In genomic region chr15:46461416-46461815, GRCh38 we compare ENCODE assay signal across 18 cellular contexts.
A peak's percentile ranks its signal among the peaks of the same experiment; 100 is the strongest.
DNase-seq lines count a peak whose midpoint lies in the region; ATAC-seq, FAIRE-seq and TF ChIP-seq lines count a peak whose summit lies in the region.
"Had no signal": no experiment of that assay in that cellular context is flagged by ENCODE, and none has a peak within 500 bp of the region (broad histone marks: within the 10 kb centered on the region; RNA-seq: fewer than 3 reads in every experiment).

No MANE protein-coding gene starts in this region.

- ATAC-seq in HepG2 (no peak; the same call in 2 of the 3 replicates), right lobe of liver (no peak)
- ATAC-seq: Right ventricle myocardium inferior had no signal

- H3K9me3 ChIP-seq in HepG2 (ENCODE audit: low read length) (peaks cover 23% of the 10 kb centered on the region), right lobe of liver (no peaks in the 10 kb centered on the region)

- no peak overlapping the region for H3K9ac ChIP-seq in HepG2 (ENCODE audit: insufficient read depth, low read depth, low read length)

- TF ChIP-seq CTCF in HepG2 (CRISPR knock-in tag; IDR thresholded peaks at IDR 0.05), result no peak
- TF ChIP-seq CTCF in right lobe of liver (IDR thresholded peaks at IDR 0.05), result no peak
- TF ChIP-seq CTCF in foreskin fibroblast (IDR thresholded peaks at IDR 0.05; ENCODE audit: low read depth, low read length), result no peak

- no peaks in the 10 kb centered on the region for H3K79me2 ChIP-seq in HepG2 (ENCODE audit: insufficient read depth, low read length)

- intact Hi-C loops in HepG2 (cut with micrococcal nuclease; ENCODE audit: unreplicated experiment), result no loop called here
- intact Hi-C loops in right lobe of liver (cut with DNase I), result no loop called here

- H3K36me3 ChIP-seq in HepG2 (replicated peaks in 1 of 2; ENCODE audit: control insufficient read depth in 1 of 2, insufficient read depth in 2 of 2, low read length in 2 of 2) (no peaks in the 10 kb centered on the region), right lobe of liver (no peaks in the 10 kb centered on the region)

- H3K4me3 ChIP-seq in HepG2 (replicated peaks in 1 of 3; ENCODE audit: insufficient read depth in 1 of 3, low read depth in 2 of 3, low read length in 3 of 3), result no peak overlapping the region
- no peak overlapping the region for H3K4me3 ChIP-seq in right lobe of liver
- no peak overlapping the region for H3K4me3 ChIP-seq in foreskin fibroblast (ENCODE audit: low read depth in 1 of 2, low read length in 2 of 2)

- H3K27me3 ChIP-seq in HepG2 (ENCODE audit: control insufficient read depth in 1 of 2, insufficient read depth in 2 of 2, low read length in 2 of 2), result no peaks in the 10 kb centered on the region
- H3K27me3 ChIP-seq in right lobe of liver, result no peaks in the 10 kb centered on the region

- CTCF ChIA-PET in HepG2 (lab: Yijun Ruan, JAX; ENCODE audit: low intra/inter-chr PET ratio, low total read pairs), result no interaction called here

- BruUV-seq in HepG2 (replicated peaks; lab: Mats Ljungman, UMichigan), result no TSS peak

- no peak overlapping the region for H3K4me2 ChIP-seq in HepG2 (ENCODE audit: low read depth, low read length)

- POLR2A ChIA-PET in HepG2 (lab: Yijun Ruan, JAX), result no interaction called here

- TF ChIP-seq RAD21 in HepG2 (CRISPR knock-in tag; IDR thresholded peaks at IDR 0.05), result no peak

- no peak overlapping the region for H2AFZ ChIP-seq in HepG2 (ENCODE audit: low read length)

- H3K27ac ChIP-seq in HepG2 (ENCODE audit: extremely low read length, insufficient read depth, low read length) (no peak overlapping the region), right lobe of liver (no peak overlapping the region)

- peak; percentile 3 for DNase-seq in HepG2 (ENCODE audit: low spot score)
- no peak for DNase-seq in right lobe of liver
- peak; percentile 42 for DNase-seq in M059J (ENCODE audit: low read depth)
- peak; percentile 26 to 32 for DNase-seq in foreskin fibroblast
- no peak for DNase-seq in GF-D8 (lab: John Stamatoyannopoulos, UW)
- DNase-seq in SIG-M5 treated with dmso at 0.1 percent for 504 hours (lab: John Stamatoyannopoulos, UW; ENCODE audit: unreplicated experiment), result no peak
- no peak for DNase-seq in HT-29 (ENCODE audit: low spot score)
- DNase-seq in DMS53 (lab: John Stamatoyannopoulos, UW), result no peak
- DNase-seq: 8988T, COR-L47, HFFc6, Kasumi-1, NCI-H1105, NCI-H1694, NCI-H2227 treated with DMSO at 0.1 percent for 48 hours had no signal

- FAIRE-seq in HepG2 (lab: Jason Lieb, UNC), result no peak
- FAIRE-seq: GM12892, H54 had no signal

- in situ Hi-C loops in HepG2 (cut with HindIII; ENCODE audit: extremely low pct_ligation_motif_present, low pct_unique_long_range_greater_than_20kb), result no loop called here

- TF ChIP-seq POLR2A in HepG2 (IDR thresholded peaks at IDR 0.05; ENCODE audit: insufficient read depth in 1 of 2, low read depth in 2 of 2, low read length in 2 of 2), result no peak
- no peak for TF ChIP-seq POLR2A in right lobe of liver (IDR thresholded peaks at IDR 0.05)

- H3K4me1 ChIP-seq in HepG2 (ENCODE audit: insufficient read depth, low read length), result peaks cover 14% of the 10 kb centered on the region; the same call in 1 of the 2 replicates
- no peaks in the 10 kb centered on the region for H3K4me1 ChIP-seq in right lobe of liver

- WGBS in HepG2 (ENCODE audit: low lambda C conversion rate), result 29% methylated on average over 2 of the region's 2 CpGs
- 63% methylated on average over 2 of the region's 2 CpGs for WGBS in right lobe of liver (ENCODE audit: insufficient coverage, low coverage, low lambda C conversion rate, missing lambda C conversion rate)

- TF ChIP-seq EP300 in HepG2 (IDR thresholded peaks at IDR 0.05; ENCODE audit: low read depth in 2 of 2, low read length in 2 of 2), result no peak
- TF ChIP-seq EP300 in HepG2 (CRISPR knock-in tag; IDR thresholded peaks at IDR 0.05; ENCODE audit: borderline replicate concordance), result no peak

- no peaks in the 10 kb centered on the region for H4K20me1 ChIP-seq in HepG2 (ENCODE audit: insufficient read depth, low read length)

TF ChIP-seq in HepG2, 621 proteins besides CTCF, POLR2A, EP300 and RAD21 (continues in another document):
- TF ChIP-seq MATR3 (CRISPR knock-in tag; IDR thresholded peaks at IDR 0.05) (no peak), ZBTB14 (CRISPR knock-in tag; IDR thresholded peaks at IDR 0.05) (no peak), SYNCRIP (IDR thresholded peaks at IDR 0.05; ENCODE audit: insufficient read depth, low read depth, low read length) (no peak), ZNF788 (CRISPR knock-in tag; IDR thresholded peaks at IDR 0.05; ENCODE audit: borderline replicate concordance) (no peak), ZNF232 (CRISPR knock-in tag; IDR thresholded peaks at IDR 0.05; ENCODE audit: borderline replicate concordance) (no peak), ZNF180 (CRISPR knock-in tag; IDR thresholded peaks at IDR 0.05; ENCODE audit: borderline replicate concordance, low read depth) (no peak), ZNF740 (CRISPR knock-in tag; IDR thresholded peaks at IDR 0.05) (no peak), SNAPC5 (CRISPR knock-in tag; IDR thresholded peaks at IDR 0.05; ENCODE audit: borderline replicate concordance) (no peak), HOXA7 (CRISPR knock-in tag; IDR thresholded peaks at IDR 0.05) (no peak), ZNF20 (CRISPR knock-in tag; IDR thresholded peaks at IDR 0.05) (no peak), ZSCAN12 (CRISPR knock-in tag; IDR thresholded peaks at IDR 0.05) (no peak), SOX13 (IDR thresholded peaks at IDR 0.05) (no peak), SOX13 (CRISPR knock-in tag; conservative IDR thresholded peaks at IDR 0.05 in 1 of 2, IDR thresholded peaks at IDR 0.05 in 1 of 2) (no peak), ARNT (IDR thresholded peaks at IDR 0.05) (no peak), KDM5A (IDR thresholded peaks at IDR 0.05; ENCODE audit: borderline replicate concordance, low read length) (no peak), HNF1A (IDR thresholded peaks at IDR 0.05; ENCODE audit: low read depth) (no peak), HNF1A (CRISPR knock-in tag; IDR thresholded peaks at IDR 0.05; ENCODE audit: borderline replicate concordance) (no peak), ZNF484 (CRISPR knock-in tag; IDR thresholded peaks at IDR 0.05; ENCODE audit: borderline replicate concordance, low read depth) (no peak)

Comparison
In these comparisons a context has a peak if more than half of its experiments do, and no peak if none do; other contexts are left out.
1. DNase-seq: peak in HepG2 (single experiment), M059J (single experiment) and foreskin fibroblast (2 of 2); none in right lobe of liver (0 of 3), GF-D8 (single experiment), SIG-M5 treated with dmso at 0.1 percent for 504 hours (single experiment), HT-29 (single experiment) and DMS53 (single experiment).